In genomic region chr7:91093181-91093580, GRCh38 we compare ENCODE assay signal across 1 cellular context.
TF ChIP-seq lines count a peak whose summit lies in the region.

No MANE protein-coding gene starts in this region.

TF ChIP-seq in K562, 482 proteins besides CTCF, POLR2A, EP300 and RAD21 (continued from another document):
- TF ChIP-seq MLLT1 (IDR thresholded peaks at IDR 0.05), result no peak
